Comparison of ENCODE assay signal across 40 cellular contexts in genomic region chr6:43820486-43820885, GRCh38.
"Had no signal": no experiment of that assay in that cellular context is flagged by ENCODE, and none has a peak within 500 bp of the region (broad histone marks: within the 10 kb centered on the region; RNA-seq: fewer than 3 reads in every experiment).

No MANE protein-coding gene starts in this region.

- DNase-seq: activated effector memory CD4-positive, alpha-beta T cell treated with anti-CD3 and anti-CD28 coated beads, Interleukin-2, amount 50 U/mL, for 16 hours; activated effector memory CD4-positive, alpha-beta T cell treated with Interleukin-2 at 50 U/mL for 16 hours; activated gamma-delta T cell; activated gamma-delta T cell treated with Interleukin-2 at 50 U/mL for 16 hours; activated naive CD4-positive, alpha-beta T cell; activated naive CD4-positive, alpha-beta T cell treated with anti-CD3 and anti-CD28 coated beads for 36 hours; activated naive CD4-positive, alpha-beta T cell treated with anti-CD3 and anti-CD28 coated beads, Interleukin-2, amount 10 ng/mL, durations not matched to agents 7 days and 5 days; activated naive CD4-positive, alpha-beta T cell treated with anti-CD3 and anti-CD28 coated beads, Interleukin-2, amount 50 U/mL, for 16 hours; activated naive CD4-positive, alpha-beta T cell treated with Interleukin-2 at 50 U/mL for 16 hours; activated naive CD8-positive, alpha-beta T cell treated with anti-CD3 and anti-CD28 coated beads for 36 hours; activated naive CD8-positive, alpha-beta T cell treated with anti-CD3 and anti-CD28 coated beads, Interleukin-2, amount 10 ng/mL, durations not matched to agents 7 days and 5 days; activated naive CD8-positive, alpha-beta T cell treated with anti-CD3 and anti-CD28 coated beads, Interleukin-2, amount 50 U/mL, for 24 hours; activated T-cell treated with anti-CD3 and anti-CD28 coated beads for 4 hours; activated T-cell treated with anti-CD3 and anti-CD28 coated beads, Interleukin-2, amount 50 U/mL, for 1 hour; activated T-cell treated with anti-CD3 and anti-CD28 coated beads, Interleukin-2, amount 50 U/mL, for 24 hours; activated T-cell treated with anti-CD3 and anti-CD28 coated beads, Interleukin-2, amount 50 U/mL, for 4 hours; activated T-cell treated with anti-CD3 and anti-CD28 coated beads, Interleukin-2, amount 50 U/mL, for 48 hours; activated T-cell treated with anti-CD3 and anti-CD28 coated beads, Interleukin-2, amount 50 U/mL, for 72 hours; adrenal gland; amniotic stem cell; amygdala; anterior cingulate cortex; body of pancreas; brain microvascular endothelial cell; caudate nucleus; central memory CD4-positive, alpha-beta T cell; cerebellar nuclear complex had no signal

- H3K27me3 ChIP-seq: adrenal gland, ascending aorta, body of pancreas, breast epithelium, cardiac muscle cell had no signal

- H3K36me3 ChIP-seq: adrenal gland, ascending aorta, brain microvascular endothelial cell, breast epithelium, cardiac muscle cell had no signal

- H3K4me3 Mint-ChIP-seq: activated naive CD4-positive, alpha-beta T cell treated with anti-CD3 and anti-CD28 coated beads for 36 hours; activated naive CD4-positive, alpha-beta T cell treated with anti-CD3 and anti-CD28 coated beads, Interleukin-2, amount 10 ng/mL, durations not matched to agents 7 days and 5 days; activated naive CD4-positive, alpha-beta T cell treated with anti-CD3 and anti-CD28 coated beads, Interleukin-2, amount 50 U/mL, for 24 hours; activated naive CD8-positive, alpha-beta T cell; activated naive CD8-positive, alpha-beta T cell treated with anti-CD3 and anti-CD28 coated beads for 36 hours; activated naive CD8-positive, alpha-beta T cell treated with anti-CD3 and anti-CD28 coated beads, Interleukin-2, amount 10 ng/mL, durations not matched to agents 7 days and 5 days; activated naive CD8-positive, alpha-beta T cell treated with anti-CD3 and anti-CD28 coated beads, Interleukin-2, amount 50 U/mL, for 24 hours; activated T-cell treated with anti-CD3 and anti-CD28 coated beads, Interleukin-2, amount 50 U/mL, for 24 hours; activated T-cell treated with anti-CD3 and anti-CD28 coated beads, Interleukin-2, amount 50 U/mL, for 4 hours; activated T-cell treated with anti-CD3 and anti-CD28 coated beads, Interleukin-2, amount 50 U/mL, for 72 hours; activated T-helper 1 cell treated with anti-CD3 and anti-CD28 coated beads, Interleukin-12 subunit alpha, Interleukin-12 subunit beta, Interleukin-2, Interleukin-4 antibody, amounts not matched to agents 30 ng/mL and 10 ng/mL and 1 ng/mL, durations not matched to agents 14 hours and 24 hours and 36 hours; activated T-helper 17 cell treated with anti-CD3 and anti-CD28 coated beads, Interleukin-2, amount 50 U/mL, for 72 hours; brain; central memory CD8-positive, alpha-beta T cell had no signal

- H3K27ac ChIP-seq: adrenal gland, ascending aorta, brain microvascular endothelial cell, breast epithelium had no signal

- H3K27me3 Mint-ChIP-seq: activated naive CD4-positive, alpha-beta T cell treated with anti-CD3 and anti-CD28 coated beads, Interleukin-2, amount 50 U/mL, for 24 hours; activated naive CD8-positive, alpha-beta T cell treated with anti-CD3 and anti-CD28 coated beads, Interleukin-2, amount 50 U/mL, for 24 hours had no signal

- H3K4me1 ChIP-seq: adrenal gland, ascending aorta, breast epithelium had no signal

- H3K27ac Mint-ChIP-seq: activated naive CD4-positive, alpha-beta T cell treated with anti-CD3 and anti-CD28 coated beads for 36 hours; activated naive CD4-positive, alpha-beta T cell treated with anti-CD3 and anti-CD28 coated beads, Interleukin-2, amount 10 ng/mL, durations not matched to agents 7 days and 5 days; activated naive CD4-positive, alpha-beta T cell treated with anti-CD3 and anti-CD28 coated beads, Interleukin-2, amount 50 U/mL, for 24 hours; activated naive CD4-positive, alpha-beta T cell treated with anti-CD3 and anti-CD28 coated beads, Interleukin-2, amount 50 U/mL, for 72 hours; activated naive CD8-positive, alpha-beta T cell; activated naive CD8-positive, alpha-beta T cell treated with anti-CD3 and anti-CD28 coated beads for 36 hours; activated naive CD8-positive, alpha-beta T cell treated with anti-CD3 and anti-CD28 coated beads, Interleukin-2, amount 10 ng/mL, durations not matched to agents 7 days and 5 days; activated naive CD8-positive, alpha-beta T cell treated with anti-CD3 and anti-CD28 coated beads, Interleukin-2, amount 50 U/mL, for 24 hours; activated T-cell treated with anti-CD3 and anti-CD28 coated beads, Interleukin-2, amount 50 U/mL, for 24 hours; activated T-cell treated with anti-CD3 and anti-CD28 coated beads, Interleukin-2, amount 50 U/mL, for 72 hours; activated T-helper 1 cell treated with anti-CD3 and anti-CD28 coated beads, Interleukin-12 subunit alpha, Interleukin-12 subunit beta, Interleukin-2, Interleukin-4 antibody, amounts not matched to agents 30 ng/mL and 10 ng/mL and 1 ng/mL, durations not matched to agents 14 hours and 24 hours and 36 hours; activated T-helper 17 cell treated with anti-CD3 and anti-CD28 coated beads, Interleukin-2, amount 50 U/mL, for 72 hours; activated T-helper 2 cell treated with anti-CD3 and anti-CD28 coated beads, Interferon-gamma antibody, Interleukin-2, Interleukin-4, amounts not matched to agents 10 μg/mL and 5 μg/mL and 100 μg/mL, durations not matched to agents 14 hours and 24 hours and 36 hours had no signal

- H3K36me3 Mint-ChIP-seq: activated naive CD4-positive, alpha-beta T cell treated with anti-CD3 and anti-CD28 coated beads, Interleukin-2, amount 10 ng/mL, durations not matched to agents 7 days and 5 days; activated naive CD4-positive, alpha-beta T cell treated with anti-CD3 and anti-CD28 coated beads, Interleukin-2, amount 50 U/mL, for 24 hours; activated naive CD4-positive, alpha-beta T cell treated with anti-CD3 and anti-CD28 coated beads, Interleukin-2, amount 50 U/mL, for 72 hours; activated naive CD8-positive, alpha-beta T cell; activated naive CD8-positive, alpha-beta T cell treated with anti-CD3 and anti-CD28 coated beads for 36 hours; activated naive CD8-positive, alpha-beta T cell treated with anti-CD3 and anti-CD28 coated beads, Interleukin-2, amount 10 ng/mL, durations not matched to agents 7 days and 5 days; brain had no signal

- H3K4me3 ChIP-seq: adrenal gland, ascending aorta, body of pancreas, breast epithelium, cardiac muscle cell had no signal

- FAIRE-seq: astrocyte, bronchial epithelial cell had no signal

- H3K9me3 ChIP-seq: adrenal gland, ascending aorta, body of pancreas, breast epithelium had no signal

- H3K4me1 Mint-ChIP-seq: activated naive CD8-positive, alpha-beta T cell treated with anti-CD3 and anti-CD28 coated beads, Interleukin-2, amount 50 U/mL, for 24 hours; activated T-helper 17 cell treated with anti-CD3 and anti-CD28 coated beads, Interleukin-2, amount 50 U/mL, for 72 hours had no signal

- ATAC-seq: activated naive CD4-positive, alpha-beta T cell treated with anti-CD3 and anti-CD28 coated beads, Interleukin-2, amount 50 U/mL, for 72 hours; activated naive CD8-positive, alpha-beta T cell treated with anti-CD3 and anti-CD28 coated beads, Interleukin-2, amount 50 U/mL, for 24 hours; activated T-cell treated with anti-CD3 and anti-CD28 coated beads, Interleukin-2, amount 50 U/mL, for 4 hours; activated T-cell treated with anti-CD3 and anti-CD28 coated beads, Interleukin-2, amount 50 U/mL, for 72 hours; activated T-helper 17 cell treated with anti-CD3 and anti-CD28 coated beads, Interleukin-2, amount 50 U/mL, for 72 hours; body of pancreas had no signal

- H3K9me3 Mint-ChIP-seq: activated naive CD4-positive, alpha-beta T cell treated with anti-CD3 and anti-CD28 coated beads for 36 hours; activated naive CD4-positive, alpha-beta T cell treated with anti-CD3 and anti-CD28 coated beads, Interleukin-2, amount 10 ng/mL, durations not matched to agents 7 days and 5 days; activated naive CD4-positive, alpha-beta T cell treated with anti-CD3 and anti-CD28 coated beads, Interleukin-2, amount 50 U/mL, for 24 hours; activated naive CD4-positive, alpha-beta T cell treated with anti-CD3 and anti-CD28 coated beads, Interleukin-2, amount 50 U/mL, for 72 hours; activated naive CD8-positive, alpha-beta T cell treated with anti-CD3 and anti-CD28 coated beads for 36 hours; activated naive CD8-positive, alpha-beta T cell treated with anti-CD3 and anti-CD28 coated beads, Interleukin-2, amount 10 ng/mL, durations not matched to agents 7 days and 5 days; activated naive CD8-positive, alpha-beta T cell treated with anti-CD3 and anti-CD28 coated beads, Interleukin-2, amount 50 U/mL, for 24 hours; activated T-cell treated with anti-CD3 and anti-CD28 coated beads, Interleukin-2, amount 50 U/mL, for 24 hours; activated T-cell treated with anti-CD3 and anti-CD28 coated beads, Interleukin-2, amount 50 U/mL, for 4 hours; activated T-cell treated with anti-CD3 and anti-CD28 coated beads, Interleukin-2, amount 50 U/mL, for 72 hours; activated T-helper 1 cell treated with anti-CD3 and anti-CD28 coated beads, Interleukin-12 subunit alpha, Interleukin-12 subunit beta, Interleukin-2, Interleukin-4 antibody, amounts not matched to agents 30 ng/mL and 10 ng/mL and 1 ng/mL, durations not matched to agents 14 hours and 24 hours and 36 hours; activated T-helper 17 cell treated with anti-CD3 and anti-CD28 coated beads, Interleukin-2, amount 50 U/mL, for 72 hours; activated T-helper 2 cell treated with anti-CD3 and anti-CD28 coated beads, Interferon-gamma antibody, Interleukin-2, Interleukin-4, amounts not matched to agents 10 μg/mL and 5 μg/mL and 100 μg/mL, durations not matched to agents 14 hours and 24 hours and 36 hours; central memory CD8-positive, alpha-beta T cell had no signal
